13 cellular contexts compared by ENCODE assay signal in the genomic region with DNA sequence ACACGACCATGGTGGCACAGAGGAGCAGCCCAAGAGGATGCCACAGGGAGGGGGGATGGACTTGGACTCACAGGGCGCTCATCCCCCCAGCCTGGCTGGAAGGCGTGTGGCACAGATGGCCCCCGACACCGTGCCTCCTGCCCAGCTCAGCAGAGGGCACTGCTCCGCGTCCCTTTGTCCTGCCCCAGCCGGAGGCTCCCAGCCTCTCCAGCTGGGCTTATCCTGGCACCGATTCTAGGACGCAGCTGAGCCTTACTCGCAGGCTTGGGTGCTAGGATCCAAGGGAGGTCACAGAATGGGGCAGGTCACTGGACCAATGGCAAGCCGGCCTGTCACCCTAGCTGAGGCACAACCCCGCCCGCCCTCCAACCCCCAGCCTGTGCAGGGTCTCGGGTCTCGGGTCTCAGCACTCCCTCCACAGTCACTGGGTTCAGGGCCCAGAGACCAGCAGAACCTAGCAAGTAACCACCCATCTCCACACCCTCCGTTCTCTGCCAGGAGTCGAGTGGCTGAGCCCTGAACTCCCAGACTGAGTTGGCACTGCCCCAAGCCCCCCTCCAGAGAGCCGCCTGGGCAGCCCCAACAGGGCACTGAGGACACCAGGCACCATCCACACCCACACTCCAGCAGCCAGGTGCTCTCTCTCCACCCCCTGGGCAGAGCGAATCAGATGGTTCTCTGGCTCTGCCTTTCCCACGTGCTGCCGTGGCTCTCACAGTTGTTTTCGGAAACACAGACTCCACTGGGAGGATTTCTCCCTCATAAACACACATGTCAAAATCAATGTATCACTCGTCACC. TPM values are rescaled to one million over a fixed set of nuclear protein-coding genes. Genes with fewer than 3 reads are reported as not detected.
DNase-seq lines count a peak whose midpoint lies in the region; ATAC-seq and TF ChIP-seq lines count a peak whose summit lies in the region.
"Had no signal": no experiment of that assay in that cellular context is flagged by ENCODE, and none has a peak within 500 bp of the region (broad histone marks: within the 10 kb centered on the region; RNA-seq: fewer than 3 reads in every experiment).

No MANE protein-coding gene starts in this region.

- TF ChIP-seq CTCF in liver (IDR thresholded peaks at IDR 0.05; ENCODE audit: low read depth, low read length, missing input control) (no peak), upper lobe of left lung (IDR thresholded peaks at IDR 0.05) (no peak)

- TF ChIP-seq EP300 in upper lobe of left lung (IDR thresholded peaks at IDR 0.05): peak in 1 of 4 donors; percentile 12

- no peak overlapping the region for H3K4me3 Mint-ChIP-seq in T-helper 1 cell treated with Interleukin-12 subunit alpha and Interleukin-12 subunit beta and Interleukin-4 antibody, amounts not matched to agents 30 μg/mL and 1 μg/mL, for 36 hours
- no peak overlapping the region for H3K4me3 Mint-ChIP-seq in activated CD4-positive, alpha-beta memory T cell treated with anti-CD3 and anti-CD28 coated beads, Interleukin-2, amount 10 ng/mL, durations not matched to agents 7 days and 5 days

- POLR2A ChIA-PET in activated CD4-positive, alpha-beta memory T cell treated with anti-CD3 and anti-CD28 coated beads, Interleukin-2, amount 10 ng/mL, durations not matched to agents 7 days and 5 days (lab: Charles Lee): no interaction called here

- WGBS in liver: 58% methylated on average over 24 of the region's 24 CpGs
- WGBS in upper lobe of left lung, 2 donors: 66 to 78% methylated on average over 11 to 20 of the region's 24 CpGs

- DNase-seq in T-helper 1 cell: no peak
- peak in 30 of 58 donors; percentile 6 to 54 (median 32) for DNase-seq in anterior cingulate cortex (lab: John Stamatoyannopoulos, UW)
- peak; percentile 79 to 95 for DNase-seq in upper lobe of left lung
- no peak for DNase-seq in GM03348 (ENCODE audit: low spot score)
- DNase-seq in activated CD4-positive, alpha-beta memory T cell treated with anti-CD3 and anti-CD28 coated beads, Interleukin-2, amount 10 ng/mL, durations not matched to agents 7 days and 5 days: no peak
- DNase-seq: brain microvascular endothelial cell, mammary epithelial cell, T1000 had no signal

- H3K4me1 Mint-ChIP-seq in T-helper 1 cell treated with Interleukin-12 subunit alpha and Interleukin-12 subunit beta and Interleukin-4 antibody, amounts not matched to agents 30 μg/mL and 1 μg/mL, for 36 hours (ENCODE audit: low read depth): peaks cover 12% of the 10 kb centered on the region
- H3K4me1 Mint-ChIP-seq in activated CD4-positive, alpha-beta memory T cell treated with anti-CD3 and anti-CD28 coated beads, Interleukin-2, amount 10 ng/mL, durations not matched to agents 7 days and 5 days: peaks cover 5% of the 10 kb centered on the region

- H3K27ac ChIP-seq in liver (ENCODE audit: low read depth in 1 of 2, low read length in 2 of 2): peak overlapping the region; percentile 60 to 68
- H3K27ac ChIP-seq in upper lobe of left lung: peak overlapping the region in 2 of 4 donors; percentile 23 to 82
- H3K27ac ChIP-seq: brain microvascular endothelial cell had no signal

- no peak overlapping the region for H3K4me3 ChIP-seq in liver (ENCODE audit: low read depth in 1 of 3, low read length in 3 of 3)
- H3K4me3 ChIP-seq in upper lobe of left lung: no peak overlapping the region
- H3K4me3 ChIP-seq: smooth muscle cell had no signal

- H3K9me3 ChIP-seq in liver (ENCODE audit: control insufficient read depth in 4 of 4, low read length in 3 of 4) (no peaks in the 10 kb centered on the region), upper lobe of left lung (no peaks in the 10 kb centered on the region)

- peak; percentile 39 to 86 for ATAC-seq in upper lobe of left lung (ENCODE audit: low FRiP score in 2 of 2)
- ATAC-seq in GM18498 (IDR thresholded peaks at IDR 0.05; ENCODE audit: unreplicated experiment): no peak

- H3K36me3 ChIP-seq in liver (ENCODE audit: control insufficient read depth in 4 of 4, insufficient read depth in 3 of 4, low read depth in 1 of 4, low read length in 3 of 4) (peaks cover 0 to 38% (median 15%) of the 10 kb centered on the region in 4 donors), upper lobe of left lung (peaks cover 8 to 64% (median 44%) of the 10 kb centered on the region in 4 donors)

- CTCF ChIA-PET in activated CD4-positive, alpha-beta memory T cell treated with anti-CD3 and anti-CD28 coated beads, Interleukin-2, amount 10 ng/mL, durations not matched to agents 7 days and 5 days (lab: Charles Lee): no interaction called here

- H3K4me1 ChIP-seq in liver (ENCODE audit: control insufficient read depth in 4 of 4, insufficient read depth in 4 of 4, low read length in 3 of 4) (peaks cover 2 to 23% (median 12%) of the 10 kb centered on the region in 4 donors), upper lobe of left lung (peaks cover 4 to 32% (median 12%) of the 10 kb centered on the region in 4 donors)

- no peaks in the 10 kb centered on the region for H3K9me3 Mint-ChIP-seq in T-helper 1 cell treated with Interleukin-12 subunit alpha and Interleukin-12 subunit beta and Interleukin-4 antibody, amounts not matched to agents 30 μg/mL and 1 μg/mL, for 36 hours
- H3K9me3 Mint-ChIP-seq in activated CD4-positive, alpha-beta memory T cell treated with anti-CD3 and anti-CD28 coated beads, Interleukin-2, amount 10 ng/mL, durations not matched to agents 7 days and 5 days: no peaks in the 10 kb centered on the region

- no peak for TF ChIP-seq POLR2A in upper lobe of left lung (IDR thresholded peaks at IDR 0.05)

- H3K27me3 Mint-ChIP-seq in T-helper 1 cell treated with Interleukin-12 subunit alpha and Interleukin-12 subunit beta and Interleukin-4 antibody, amounts not matched to agents 30 μg/mL and 1 μg/mL, for 36 hours (ENCODE audit: low read depth): no peaks in the 10 kb centered on the region
- H3K27me3 Mint-ChIP-seq in activated CD4-positive, alpha-beta memory T cell treated with anti-CD3 and anti-CD28 coated beads, Interleukin-2, amount 10 ng/mL, durations not matched to agents 7 days and 5 days: no peaks in the 10 kb centered on the region

- H3K27me3 ChIP-seq in liver (ENCODE audit: control insufficient read depth in 4 of 4, insufficient read depth in 4 of 4, low read length in 3 of 4): no peaks in the 10 kb centered on the region
- H3K27me3 ChIP-seq in upper lobe of left lung: no peaks in the 10 kb centered on the region
- H3K27me3 ChIP-seq: brain microvascular endothelial cell had no signal

- peak overlapping the region; percentile 36 for H3K27ac Mint-ChIP-seq in T-helper 1 cell treated with Interleukin-12 subunit alpha and Interleukin-12 subunit beta and Interleukin-4 antibody, amounts not matched to agents 30 μg/mL and 1 μg/mL, for 36 hours
- H3K27ac Mint-ChIP-seq in activated CD4-positive, alpha-beta memory T cell treated with anti-CD3 and anti-CD28 coated beads, Interleukin-2, amount 10 ng/mL, durations not matched to agents 7 days and 5 days: no peak overlapping the region

- H3K36me3 Mint-ChIP-seq in T-helper 1 cell treated with Interleukin-12 subunit alpha and Interleukin-12 subunit beta and Interleukin-4 antibody, amounts not matched to agents 30 μg/mL and 1 μg/mL, for 36 hours (ENCODE audit: low read depth): peaks cover 25% of the 10 kb centered on the region
- peaks cover 53% of the 10 kb centered on the region for H3K36me3 Mint-ChIP-seq in activated CD4-positive, alpha-beta memory T cell treated with anti-CD3 and anti-CD28 coated beads, Interleukin-2, amount 10 ng/mL, durations not matched to agents 7 days and 5 days (ENCODE audit: low read depth)

- TF ChIP-seq RAD21 in liver (IDR thresholded peaks at IDR 0.05): no peak

- H3K9ac ChIP-seq in liver (ENCODE audit: low read depth in 1 of 2, low read length in 2 of 2): no peak overlapping the region

TF ChIP-seq in liver, 16 proteins besides CTCF, POLR2A, EP300 and RAD21:
- TF ChIP-seq HNF4A (conservative IDR thresholded peaks at IDR 0.05): peak in 1 of 2 donors; percentile 19
- no peak for TF ChIP-seq REST (IDR thresholded peaks at IDR 0.05)

RNA-seq across cellular contexts. Expression of gene WDR4, which starts 13.8 kb away (rescaled TPM):
- 10 to 100 TPM in 1 of 2 donors, 1 to 10 TPM in 1; 9.2 to 12.9 TPM for total RNA-seq in liver
- polyA plus RNA-seq in liver: 1 to 10 TPM; 4.6 to 9.3 TPM
- 10 to 100 TPM; 10.2 to 49.2 (median 18.6) TPM for total RNA-seq in upper lobe of left lung
- 10 to 100 TPM; 18.2 to 18.5 TPM for total RNA-seq in activated CD4-positive, alpha-beta memory T cell treated with anti-CD3 and anti-CD28 coated beads, Interleukin-2, amount 10 ng/mL, durations not matched to agents 7 days and 5 days

RNA-seq across cellular contexts. Expression of gene NDUFV3, which starts 27.5 kb away (rescaled TPM):
- total RNA-seq in liver (10 to 100 TPM; 18.5 to 31.3 TPM), upper lobe of left lung (10 to 100 TPM; 33.7 to 97.4 (median 44.9) TPM)
- polyA plus RNA-seq in liver: 10 to 100 TPM; 15.8 to 25.3 TPM
- 10 to 100 TPM; 17.0 TPM for total RNA-seq in activated CD4-positive, alpha-beta memory T cell treated with anti-CD3 and anti-CD28 coated beads, Interleukin-2, amount 10 ng/mL, durations not matched to agents 7 days and 5 days

RNA-seq across cellular contexts. Expression of gene ERVH48-1, which starts 59.9 kb away (rescaled TPM):
- total RNA-seq in liver (under 1 TPM in 1 of 2 donors, not detected in 1; 0.19 TPM), upper lobe of left lung (under 1 TPM in 4 of 6 donors, not detected in 2; 0.09 to 0.33 (median 0.15) TPM)
- under 1 TPM in 1 of 2 donors, not detected in 1; 0.03 TPM for polyA plus RNA-seq in liver
- total RNA-seq in activated CD4-positive, alpha-beta memory T cell treated with anti-CD3 and anti-CD28 coated beads, Interleukin-2, amount 10 ng/mL, durations not matched to agents 7 days and 5 days: not detected
- total RNA-seq: A172, mammary epithelial cell had no signal
- polyA plus RNA-seq: mammary epithelial cell had no signal

Comparison
In these comparisons a context has a peak if more than half of its experiments do, and no peak if none do; other contexts are left out.
1. DNase-seq: peak in anterior cingulate cortex (30 of 58) and upper lobe of left lung (2 of 2); none in T-helper 1 cell (0 of 5), GM03348 (single experiment) and activated CD4-positive, alpha-beta memory T cell treated with anti-CD3 and anti-CD28 coated beads, Interleukin-2, amount 10 ng/mL, durations not matched to agents 7 days and 5 days (single experiment).